ENCODE assay signal across 27 cellular contexts in genomic region chr20:44769481-44769863, GRCh38. TPM values are rescaled to one million over a fixed set of nuclear protein-coding genes. Genes with fewer than 3 reads are reported as not detected.
"Had no signal": no experiment of that assay in that cellular context is flagged by ENCODE, and none has a peak within 500 bp of the region (broad histone marks: within the 10 kb centered on the region; RNA-seq: fewer than 3 reads in every experiment).

No MANE protein-coding gene starts in this region.

- H3K36me3 ChIP-seq: adrenal gland, ascending aorta had no signal

- H3K27me3 ChIP-seq: adrenal gland, ascending aorta, body of pancreas had no signal

- H3K36me3 Mint-ChIP-seq: activated CD4-positive, alpha-beta memory T cell treated with anti-CD3 and anti-CD28 coated beads for 36 hours; activated naive CD8-positive, alpha-beta T cell treated with anti-CD3 and anti-CD28 coated beads, Interleukin-2, amount 10 ng/mL, durations not matched to agents 7 days and 5 days had no signal

- H3K4me3 ChIP-seq: adrenal gland, ascending aorta, body of pancreas, PC-9 had no signal

- H3K9me3 Mint-ChIP-seq: activated B cell treated with CpG ODN at 0.5 μM for 24 hours; activated CD4-positive, alpha-beta memory T cell treated with anti-CD3 and anti-CD28 coated beads for 36 hours; activated CD4-positive, alpha-beta T cell treated with anti-CD3 and anti-CD28 coated beads, Interleukin-2, amount 10 ng/mL, durations not matched to agents 7 days and 5 days; activated naive CD8-positive, alpha-beta T cell treated with anti-CD3 and anti-CD28 coated beads, Interleukin-2, amount 10 ng/mL, durations not matched to agents 7 days and 5 days; activated T-helper 17 cell treated with anti-CD3 and anti-CD28 coated beads, Interleukin-2, amount 50 U/mL, for 72 hours; central memory CD8-positive, alpha-beta T cell; T-helper 1 cell treated with Interleukin-12 subunit alpha and Interleukin-12 subunit beta and Interleukin-4 antibody, amounts not matched to agents 30 μg/mL and 1 μg/mL, for 36 hours had no signal

- H3K9me3 ChIP-seq: adrenal gland, ascending aorta, body of pancreas had no signal

- H3K4me1 ChIP-seq: adrenal gland, ascending aorta, body of pancreas had no signal

- DNase-seq: activated B cell treated with CpG ODN at 0.5 μM for 24 hours; activated CD4-positive, alpha-beta memory T cell treated with anti-CD3 and anti-CD28 coated beads for 36 hours; activated CD4-positive, alpha-beta T cell treated with anti-CD3 and anti-CD28 coated beads, Interleukin-2, amount 10 ng/mL, durations not matched to agents 7 days and 5 days; activated CD8-positive, alpha-beta memory T cell treated with anti-CD3 and anti-CD28 coated beads for 24 hours; activated gamma-delta T cell treated with Interleukin-2 at 50 U/mL for 16 hours; activated naive CD4-positive, alpha-beta T cell treated with anti-CD3 and anti-CD28 coated beads, Interleukin-2, amount 50 U/mL, for 16 hours; activated naive CD8-positive, alpha-beta T cell treated with anti-CD3 and anti-CD28 coated beads, Interleukin-2, amount 10 ng/mL, durations not matched to agents 7 days and 5 days; activated T-cell treated with anti-CD3 and anti-CD28 coated beads, Interleukin-2, amount 50 U/mL, for 48 hours; adrenal gland; body of pancreas; KG1; NCI-H1092; NCI-H1417; NCI-H1930; NCI-H2107; NCI-H2171 treated with DMSO at 0.1 percent for 48 hours; NCI-H226; NCI-H526 treated with DMSO at 0.1 percent for 48 hours; PC-9; SHP77 treated with DMSO at 0.1 percent for 48 hours had no signal

- H3K4me3 Mint-ChIP-seq: activated B cell treated with CpG ODN at 0.5 μM for 24 hours; activated CD4-positive, alpha-beta memory T cell treated with anti-CD3 and anti-CD28 coated beads for 36 hours; activated CD4-positive, alpha-beta T cell treated with anti-CD3 and anti-CD28 coated beads, Interleukin-2, amount 10 ng/mL, durations not matched to agents 7 days and 5 days; activated naive CD8-positive, alpha-beta T cell treated with anti-CD3 and anti-CD28 coated beads, Interleukin-2, amount 10 ng/mL, durations not matched to agents 7 days and 5 days; activated T-helper 17 cell treated with anti-CD3 and anti-CD28 coated beads, Interleukin-2, amount 50 U/mL, for 72 hours; central memory CD8-positive, alpha-beta T cell; T-helper 1 cell treated with Interleukin-12 subunit alpha and Interleukin-12 subunit beta and Interleukin-4 antibody, amounts not matched to agents 30 μg/mL and 1 μg/mL, for 36 hours had no signal

- H3K4me1 Mint-ChIP-seq: activated CD4-positive, alpha-beta T cell treated with anti-CD3 and anti-CD28 coated beads, Interleukin-2, amount 10 ng/mL, durations not matched to agents 7 days and 5 days; activated naive CD8-positive, alpha-beta T cell treated with anti-CD3 and anti-CD28 coated beads, Interleukin-2, amount 10 ng/mL, durations not matched to agents 7 days and 5 days; activated T-helper 17 cell treated with anti-CD3 and anti-CD28 coated beads, Interleukin-2, amount 50 U/mL, for 72 hours; central memory CD8-positive, alpha-beta T cell had no signal

- H3K27ac Mint-ChIP-seq: activated B cell treated with CpG ODN at 0.5 μM for 24 hours; activated CD4-positive, alpha-beta memory T cell treated with anti-CD3 and anti-CD28 coated beads for 36 hours; activated CD4-positive, alpha-beta T cell treated with anti-CD3 and anti-CD28 coated beads, Interleukin-2, amount 10 ng/mL, durations not matched to agents 7 days and 5 days; activated naive CD8-positive, alpha-beta T cell treated with anti-CD3 and anti-CD28 coated beads, Interleukin-2, amount 10 ng/mL, durations not matched to agents 7 days and 5 days; activated T-helper 17 cell treated with anti-CD3 and anti-CD28 coated beads, Interleukin-2, amount 50 U/mL, for 72 hours; T-helper 1 cell treated with Interleukin-12 subunit alpha and Interleukin-12 subunit beta and Interleukin-4 antibody, amounts not matched to agents 30 μg/mL and 1 μg/mL, for 36 hours had no signal

- ATAC-seq: activated T-helper 17 cell treated with anti-CD3 and anti-CD28 coated beads, Interleukin-2, amount 50 U/mL, for 72 hours; body of pancreas had no signal

- H3K27ac ChIP-seq: adrenal gland, ascending aorta, body of pancreas, PC-9 had no signal

RNA-seq across cellular contexts. Expression of gene KCNK15, which starts 23.8 kb away (rescaled TPM):
- total RNA-seq: activated CD4-positive, alpha-beta T cell treated with anti-CD3 and anti-CD28 coated beads, Interleukin-2, amount 10 ng/mL, durations not matched to agents 7 days and 5 days; activated naive CD8-positive, alpha-beta T cell treated with anti-CD3 and anti-CD28 coated beads, Interleukin-2, amount 10 ng/mL, durations not matched to agents 7 days and 5 days; LHCN-M2 had no signal

RNA-seq across cellular contexts. Expression of gene RIMS4, which starts 40.9 kb away (rescaled TPM):
- total RNA-seq: activated B cell treated with CpG ODN at 0.5 μM for 24 hours; activated CD4-positive, alpha-beta memory T cell treated with anti-CD3 and anti-CD28 coated beads for 36 hours; activated CD4-positive, alpha-beta T cell treated with anti-CD3 and anti-CD28 coated beads, Interleukin-2, amount 10 ng/mL, durations not matched to agents 7 days and 5 days; activated naive CD8-positive, alpha-beta T cell treated with anti-CD3 and anti-CD28 coated beads, Interleukin-2, amount 10 ng/mL, durations not matched to agents 7 days and 5 days; bronchial epithelial cell; LHCN-M2; MCF 10A had no signal

RNA-seq across cellular contexts. Expression of gene CCN5, which starts 54.3 kb away (rescaled TPM):
- total RNA-seq: activated B cell treated with CpG ODN at 0.5 μM for 24 hours; activated CD4-positive, alpha-beta memory T cell treated with anti-CD3 and anti-CD28 coated beads for 36 hours; activated CD4-positive, alpha-beta T cell treated with anti-CD3 and anti-CD28 coated beads, Interleukin-2, amount 10 ng/mL, durations not matched to agents 7 days and 5 days; activated naive CD8-positive, alpha-beta T cell treated with anti-CD3 and anti-CD28 coated beads, Interleukin-2, amount 10 ng/mL, durations not matched to agents 7 days and 5 days; activated T-helper 17 cell treated with anti-CD3 and anti-CD28 coated beads, Interleukin-2, amount 50 U/mL, for 72 hours; bronchial epithelial cell; LHCN-M2 had no signal
